ENCODE assay signal across 1 cellular context in genomic region chr20:32109392-32110172, GRCh38.
TF ChIP-seq lines count a peak whose summit lies in the region.

Gene TM9SF4, plus strand, starts transcription at chr20:32109714. Its CDS starts 27 bp downstream, at chr20:32109741.

TF ChIP-seq in WTC11, 78 proteins besides CTCF, POLR2A, EP300 and RAD21 (continued from another document and continues in another):
- TF ChIP-seq ZNF532 (CRISPR knock-in tag; IDR thresholded peaks at IDR 0.05; ENCODE audit: borderline replicate concordance) (0 out of 2 replicates have a peak, but pooled peaks have one; percentile 8), MXD4 (CRISPR knock-in tag; IDR thresholded peaks at IDR 0.05; ENCODE audit: borderline replicate concordance) (no peak), AFF4 (CRISPR knock-in tag; IDR thresholded peaks at IDR 0.05; ENCODE audit: borderline replicate concordance) (no peak), MLX (CRISPR knock-in tag; IDR thresholded peaks at IDR 0.05) (no peak), FOXP1 (CRISPR knock-in tag; IDR thresholded peaks at IDR 0.05; ENCODE audit: borderline replicate concordance) (no peak; the same call in 1 of the 2 replicates), ELF4 (CRISPR knock-in tag; IDR thresholded peaks at IDR 0.05; ENCODE audit: low read depth) (no peak), E2F4 (CRISPR knock-in tag; IDR thresholded peaks at IDR 0.05; ENCODE audit: borderline replicate concordance, low read depth) (no peak), USF2 (CRISPR knock-in tag; IDR thresholded peaks at IDR 0.05) (peak; percentile 85), ZNF263 (CRISPR knock-in tag; IDR thresholded peaks at IDR 0.05; ENCODE audit: low read depth) (peak; percentile 67; the same call in 1 of the 2 replicates), PREB (CRISPR knock-in tag; IDR thresholded peaks at IDR 0.05; ENCODE audit: borderline replicate concordance) (peak; percentile 72; the same call in 1 of the 2 replicates), FOXP4 (CRISPR knock-in tag; IDR thresholded peaks at IDR 0.05) (peak; percentile 50; the same call in 1 of the 2 replicates), ATF2 (CRISPR knock-in tag; IDR thresholded peaks at IDR 0.05; ENCODE audit: borderline replicate concordance, low read depth) (no peak), ERG (CRISPR knock-in tag; IDR thresholded peaks at IDR 0.05) (no peak), SP1 (CRISPR knock-in tag; conservative IDR thresholded peaks at IDR 0.05) (peak; percentile 45), OVOL2 (CRISPR knock-in tag; IDR thresholded peaks at IDR 0.05; ENCODE audit: borderline replicate concordance) (no peak), NFATC4 (CRISPR knock-in tag; IDR thresholded peaks at IDR 0.05) (no peak), PRDM15 (CRISPR knock-in tag; IDR thresholded peaks at IDR 0.05) (no peak), JUN (CRISPR knock-in tag; IDR thresholded peaks at IDR 0.05) (no peak), KAT7 (CRISPR knock-in tag; IDR thresholded peaks at IDR 0.05; ENCODE audit: borderline replicate concordance) (peak; percentile 45; the same call in 1 of the 2 replicates), IRF2 (CRISPR knock-in tag; IDR thresholded peaks at IDR 0.05; ENCODE audit: borderline replicate concordance, low read depth) (no peak), MAX (CRISPR knock-in tag; IDR thresholded peaks at IDR 0.05) (peak; percentile 79), CREM (CRISPR knock-in tag; IDR thresholded peaks at IDR 0.05) (peak; percentile 96), TEAD1 (CRISPR knock-in tag; IDR thresholded peaks at IDR 0.05) (no peak), CBFB (CRISPR knock-in tag; IDR thresholded peaks at IDR 0.05; ENCODE audit: low read depth) (no peak), ETV6 (CRISPR knock-in tag; IDR thresholded peaks at IDR 0.05) (0 out of 2 replicates have a peak, but pooled peaks have one; percentile 47), TP53 (CRISPR knock-in tag; IDR thresholded peaks at IDR 0.05) (no peak), ZNF396 (CRISPR knock-in tag; IDR thresholded peaks at IDR 0.05; ENCODE audit: borderline replicate concordance) (no peak), NFYB (CRISPR knock-in tag; conservative IDR thresholded peaks at IDR 0.05; ENCODE audit: low read depth) (no peak), HMGXB4 (CRISPR knock-in tag; IDR thresholded peaks at IDR 0.05) (no peak), MYBL2 (CRISPR knock-in tag; IDR thresholded peaks at IDR 0.05) (no peak)
